In the genomic region with DNA sequence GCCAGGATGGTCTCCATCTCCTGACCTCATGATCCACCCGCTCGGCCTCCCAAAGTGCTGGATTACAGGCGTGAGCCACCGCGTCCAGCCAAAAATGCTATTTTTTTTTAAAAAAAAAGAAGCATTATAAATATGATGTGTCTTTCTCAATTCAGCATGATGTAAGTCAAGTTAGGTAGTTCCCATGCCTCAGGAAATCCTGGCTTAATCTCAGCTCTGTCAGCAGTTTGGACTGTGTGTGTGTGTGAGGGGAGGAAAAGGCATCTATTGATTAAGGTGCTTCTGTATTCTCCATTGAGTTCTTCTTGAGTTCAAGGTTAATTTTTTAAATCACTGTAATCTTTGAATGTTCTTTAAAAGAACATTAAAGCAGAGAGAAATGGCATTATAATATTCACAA, we compare ENCODE assay signal across 3 cellular contexts.
"Had no signal": no experiment of that assay in that cellular context is flagged by ENCODE, and none has a peak within 500 bp of the region (broad histone marks: within the 10 kb centered on the region; RNA-seq: fewer than 3 reads in every experiment).

No MANE protein-coding gene starts in this region.

- DNase-seq: H9, HCEC 1CT had no signal

- H3K4me3 ChIP-seq: GM23338 had no signal
